22 cellular contexts compared by ENCODE assay signal in genomic region chr6:159913862-159914564, GRCh38. TPM values are rescaled to one million over a fixed set of nuclear protein-coding genes. Genes with fewer than 3 reads are reported as not detected.
A peak's percentile ranks its signal among the peaks of the same experiment; 100 is the strongest.
DNase-seq lines count a peak whose midpoint lies in the region; ATAC-seq lines count a peak whose summit lies in the region.
"Had no signal": no experiment of that assay in that cellular context is flagged by ENCODE, and none has a peak within 500 bp of the region (broad histone marks: within the 10 kb centered on the region; RNA-seq: fewer than 3 reads in every experiment).

No MANE protein-coding gene starts in this region.

- DNase-seq in activated naive CD8-positive, alpha-beta T cell treated with anti-CD3 and anti-CD28 coated beads, Interleukin-2, amount 50 U/mL, for 24 hours = no peak
- no peak for DNase-seq in activated naive CD8-positive, alpha-beta T cell treated with anti-CD3 and anti-CD28 coated beads for 36 hours
- DNase-seq in activated CD4-positive, alpha-beta memory T cell treated with anti-CD3 and anti-CD28 coated beads for 36 hours = no peak
- DNase-seq in nucleus accumbens (lab: John Stamatoyannopoulos, UW) = no peak
- DNase-seq in 8988T = no peak
- DNase-seq: amygdala; BE2C; DMS153; GOT3; MV-4-11; NCI-H146; NCI-H2107; NCI-H748 treated with DMSO at 0.1 percent for 48 hours; Peyer's patch; psoas muscle; stimulated activated CD4-positive, alpha-beta T cell treated with anti-CD3 and anti-CD28 coated beads, Interleukin-15, amount 100 ng/mL, for 24 hours; tibial artery had no signal

- peaks cover 6% of the 10 kb centered on the region for H3K9me3 Mint-ChIP-seq in activated naive CD8-positive, alpha-beta T cell treated with anti-CD3 and anti-CD28 coated beads, Interleukin-2, amount 50 U/mL, for 24 hours
- no peaks in the 10 kb centered on the region for H3K9me3 Mint-ChIP-seq in activated naive CD8-positive, alpha-beta T cell treated with anti-CD3 and anti-CD28 coated beads for 36 hours
- H3K9me3 Mint-ChIP-seq in activated CD4-positive, alpha-beta memory T cell treated with anti-CD3 and anti-CD28 coated beads for 36 hours = no peaks in the 10 kb centered on the region

- POLR2A ChIA-PET in activated CD4-positive, alpha-beta memory T cell treated with anti-CD3 and anti-CD28 coated beads for 36 hours (lab: Charles Lee) = no interaction called here

- peak; percentile 51 for ATAC-seq in activated naive CD8-positive, alpha-beta T cell treated with anti-CD3 and anti-CD28 coated beads, Interleukin-2, amount 50 U/mL, for 24 hours
- ATAC-seq in GM21786 (IDR thresholded peaks at IDR 0.05; ENCODE audit: unreplicated experiment) (peak; percentile 42), HG03442 (IDR thresholded peaks at IDR 0.05; ENCODE audit: unreplicated experiment) (peak; percentile 50), HG02938 (IDR thresholded peaks at IDR 0.05; ENCODE audit: unreplicated experiment) (no peak)
- ATAC-seq: psoas muscle had no signal

- CTCF ChIA-PET in activated CD4-positive, alpha-beta memory T cell treated with anti-CD3 and anti-CD28 coated beads for 36 hours (lab: Charles Lee) = no interaction called here

- H3K36me3 Mint-ChIP-seq in activated naive CD8-positive, alpha-beta T cell treated with anti-CD3 and anti-CD28 coated beads, Interleukin-2, amount 50 U/mL, for 24 hours (ENCODE audit: low read depth) = no peaks in the 10 kb centered on the region
- no peaks in the 10 kb centered on the region for H3K36me3 Mint-ChIP-seq in activated naive CD8-positive, alpha-beta T cell treated with anti-CD3 and anti-CD28 coated beads for 36 hours
- no peaks in the 10 kb centered on the region for H3K36me3 Mint-ChIP-seq in activated CD4-positive, alpha-beta memory T cell treated with anti-CD3 and anti-CD28 coated beads for 36 hours

- no peak overlapping the region for H3K4me3 Mint-ChIP-seq in activated naive CD8-positive, alpha-beta T cell treated with anti-CD3 and anti-CD28 coated beads, Interleukin-2, amount 50 U/mL, for 24 hours
- H3K4me3 Mint-ChIP-seq in activated naive CD8-positive, alpha-beta T cell treated with anti-CD3 and anti-CD28 coated beads for 36 hours = no peak overlapping the region
- H3K4me3 Mint-ChIP-seq in activated CD4-positive, alpha-beta memory T cell treated with anti-CD3 and anti-CD28 coated beads for 36 hours = no peak overlapping the region

- peak overlapping the region; percentile 69 for H3K27ac Mint-ChIP-seq in activated naive CD8-positive, alpha-beta T cell treated with anti-CD3 and anti-CD28 coated beads, Interleukin-2, amount 50 U/mL, for 24 hours
- H3K27ac Mint-ChIP-seq in activated naive CD8-positive, alpha-beta T cell treated with anti-CD3 and anti-CD28 coated beads for 36 hours = no peak overlapping the region
- H3K27ac Mint-ChIP-seq in activated CD4-positive, alpha-beta memory T cell treated with anti-CD3 and anti-CD28 coated beads for 36 hours = no peak overlapping the region

- peaks cover 11% of the 10 kb centered on the region for H3K4me1 Mint-ChIP-seq in activated naive CD8-positive, alpha-beta T cell treated with anti-CD3 and anti-CD28 coated beads, Interleukin-2, amount 50 U/mL, for 24 hours
- H3K4me1 Mint-ChIP-seq in activated naive CD8-positive, alpha-beta T cell treated with anti-CD3 and anti-CD28 coated beads for 36 hours = no peaks in the 10 kb centered on the region
- H3K4me1 Mint-ChIP-seq in activated CD4-positive, alpha-beta memory T cell treated with anti-CD3 and anti-CD28 coated beads for 36 hours (ENCODE audit: low read depth) = no peaks in the 10 kb centered on the region

- intact Hi-C loops in activated CD4-positive, alpha-beta memory T cell treated with anti-CD3 and anti-CD28 coated beads for 36 hours (cut with micrococcal nuclease) = no loop called here

- peaks cover 19% of the 10 kb centered on the region for H3K27me3 Mint-ChIP-seq in activated naive CD8-positive, alpha-beta T cell treated with anti-CD3 and anti-CD28 coated beads, Interleukin-2, amount 50 U/mL, for 24 hours
- peaks cover 15% of the 10 kb centered on the region for H3K27me3 Mint-ChIP-seq in activated naive CD8-positive, alpha-beta T cell treated with anti-CD3 and anti-CD28 coated beads for 36 hours
- H3K27me3 Mint-ChIP-seq in activated CD4-positive, alpha-beta memory T cell treated with anti-CD3 and anti-CD28 coated beads for 36 hours = peaks cover 25% of the 10 kb centered on the region

RNA-seq across cellular contexts. Expression of gene MAS1, which starts 23.2 kb away (rescaled TPM):
- not detected for total RNA-seq in activated naive CD8-positive, alpha-beta T cell treated with anti-CD3 and anti-CD28 coated beads for 36 hours
- not detected for total RNA-seq in activated CD4-positive, alpha-beta memory T cell treated with anti-CD3 and anti-CD28 coated beads for 36 hours
- total RNA-seq: LHCN-M2, Peyer's patch, psoas muscle, SK-MEL-5 had no signal

RNA-seq across cellular contexts. Expression of gene IGF2R, which starts 54.9 kb away (rescaled TPM):
- 10 to 100 TPM; 74.9 to 77.7 TPM for total RNA-seq in activated naive CD8-positive, alpha-beta T cell treated with anti-CD3 and anti-CD28 coated beads for 36 hours
- 10 to 100 TPM; 73.5 to 75.5 TPM for total RNA-seq in activated CD4-positive, alpha-beta memory T cell treated with anti-CD3 and anti-CD28 coated beads for 36 hours
